Comparison of ENCODE assay signal across 8 cellular contexts in the genomic region with DNA sequence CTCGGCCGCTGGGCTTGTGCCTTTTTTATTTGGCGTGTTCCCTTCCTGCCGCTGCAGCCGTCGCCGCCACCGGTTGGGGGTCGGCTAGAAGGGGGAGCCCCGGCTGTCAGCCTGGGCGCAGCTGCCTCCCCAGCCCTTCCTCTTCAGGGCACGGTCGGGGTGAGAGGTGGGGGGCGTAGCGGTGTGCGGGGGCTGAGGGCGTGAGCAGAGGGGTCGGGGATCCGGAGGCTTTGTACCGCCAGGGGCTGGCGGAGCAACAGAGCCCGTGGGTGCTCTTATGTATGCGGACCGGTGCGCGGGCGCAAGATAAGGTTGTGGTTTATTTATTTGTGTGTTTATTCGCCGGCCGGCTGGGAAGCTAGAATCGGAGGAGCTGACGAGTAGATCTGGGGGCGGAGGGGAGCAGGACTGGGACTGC. TPM values are rescaled to one million over a fixed set of nuclear protein-coding genes. Genes with fewer than 3 reads are reported as not detected.
DNase-seq lines count a peak whose midpoint lies in the region; ATAC-seq, FAIRE-seq and TF ChIP-seq lines count a peak whose summit lies in the region.

No MANE protein-coding gene starts in this region.

- CTCF ChIA-PET in PC-3 (lab: Charles Lee) = no interaction called here

- H3F3A ChIP-seq in PC-3 (ENCODE audit: low read length, unreplicated experiment) = no peaks in the 10 kb centered on the region

- H3K36me3 ChIP-seq in PC-3 (ENCODE audit: low read depth, low read length) (no peaks in the 10 kb centered on the region), liver (ENCODE audit: control insufficient read depth in 4 of 4, insufficient read depth in 3 of 4, low read depth in 1 of 4, low read length in 3 of 4) (peaks cover 5 to 10% (median 8%) of the 10 kb centered on the region in 4 donors), subcutaneous abdominal adipose tissue (ENCODE audit: control insufficient read depth in 5 of 5, insufficient read depth in 5 of 5, low read length in 5 of 5) (peaks cover 0 to 21% (median 20%) of the 10 kb centered on the region in 5 donors)

- H3K79me2 ChIP-seq in PC-3 (ENCODE audit: low read length) = no peaks in the 10 kb centered on the region

- under 1% methylated on average over 33 of the region's 33 CpGs for WGBS in liver

- H3K4me3 Mint-ChIP-seq in central memory CD8-positive, alpha-beta T cell = peak overlapping the region; percentile 86

- peak overlapping the region; percentile 64 for H3K27ac Mint-ChIP-seq in central memory CD8-positive, alpha-beta T cell (ENCODE audit: low read depth)

- H3K9me3 Mint-ChIP-seq in central memory CD8-positive, alpha-beta T cell = no peaks in the 10 kb centered on the region

- H3K4me1 ChIP-seq in PC-3 (ENCODE audit: insufficient read depth, low read length) (no peaks in the 10 kb centered on the region), liver (ENCODE audit: control insufficient read depth in 4 of 4, insufficient read depth in 4 of 4, low read length in 3 of 4) (peaks cover 15 to 42% (median 28%) of the 10 kb centered on the region in 4 donors), subcutaneous abdominal adipose tissue (ENCODE audit: control insufficient read depth in 5 of 5, insufficient read depth in 5 of 5, low read length in 5 of 5) (peaks cover 8 to 51% (median 49%) of the 10 kb centered on the region in 5 donors)

- ATAC-seq in PC-3 (no peak), HG02973 (IDR thresholded peaks at IDR 0.05; ENCODE audit: unreplicated experiment) (no peak), HG03439 (IDR thresholded peaks at IDR 0.05; ENCODE audit: unreplicated experiment) (no peak)
- peak; percentile 44 for ATAC-seq in central memory CD8-positive, alpha-beta T cell (replicated peaks; ENCODE audit: extremely low read depth, poor library complexity, severe bottlenecking)

- DNase-seq in ELR (ENCODE audit: low read depth) = peak; percentile 8
- DNase-seq in PC-3 = no peak
- no peak for DNase-seq in central memory CD8-positive, alpha-beta T cell (ENCODE audit: low spot score in 2 of 2)
- DNase-seq in RCC 7860 (ENCODE audit: low spot score) = no peak

- H3K4me3 ChIP-seq in PC-3 (ENCODE audit: low read length) = 0 out of 2 replicates have a peak overlapping the region, but pooled peaks have one; percentile 57
- peak overlapping the region; percentile 73 to 90 (median 90) for H3K4me3 ChIP-seq in liver (ENCODE audit: low read depth in 1 of 3, low read length in 3 of 3)
- peak overlapping the region; percentile 88 to 97 (median 95) for H3K4me3 ChIP-seq in subcutaneous abdominal adipose tissue (ENCODE audit: low read depth in 1 of 5, low read length in 5 of 5)

- no peak overlapping the region for H3K9ac ChIP-seq in PC-3 (ENCODE audit: low read length)
- H3K9ac ChIP-seq in liver (ENCODE audit: low read depth in 1 of 2, low read length in 2 of 2) = peak overlapping the region; percentile 73 to 78
- peak overlapping the region in 4 of 5 donors; percentile 80 to 87 (median 82) for H3K9ac ChIP-seq in subcutaneous abdominal adipose tissue (ENCODE audit: low read length in 5 of 5)

- H3K4me2 ChIP-seq in PC-3 (ENCODE audit: low read length) = peak overlapping the region; percentile 60

- peaks cover 8% of the 10 kb centered on the region for H3K36me3 Mint-ChIP-seq in central memory CD8-positive, alpha-beta T cell (ENCODE audit: insufficient read depth)

- H3K27ac ChIP-seq in PC-3 (ENCODE audit: low read length) = no peak overlapping the region
- peak overlapping the region; percentile 77 to 91 for H3K27ac ChIP-seq in liver (ENCODE audit: low read depth in 1 of 2, low read length in 2 of 2)
- peak overlapping the region; percentile 86 for H3K27ac ChIP-seq in subcutaneous abdominal adipose tissue (ENCODE audit: low read depth, low read length)

- no peaks in the 10 kb centered on the region for H3K9me2 ChIP-seq in PC-3 (replicated peaks; ENCODE audit: low read length)

- BruUV-seq in PC-3 (replicated peaks; lab: Mats Ljungman, UMichigan) = no TSS peak

- H4K20me1 ChIP-seq in PC-3 (ENCODE audit: low read length) = no peaks in the 10 kb centered on the region

- H3K27me3 Mint-ChIP-seq in central memory CD8-positive, alpha-beta T cell = peaks cover 35% of the 10 kb centered on the region

- peaks cover 94% of the 10 kb centered on the region for H3K27me3 ChIP-seq in PC-3 (ENCODE audit: low read length)
- H3K27me3 ChIP-seq in liver (ENCODE audit: control insufficient read depth in 4 of 4, insufficient read depth in 4 of 4, low read length in 3 of 4) = no peaks in the 10 kb centered on the region
- H3K27me3 ChIP-seq in subcutaneous abdominal adipose tissue (ENCODE audit: control insufficient read depth in 5 of 5, insufficient read depth in 4 of 5, low read length in 5 of 5) = no peaks in the 10 kb centered on the region

- H2AFZ ChIP-seq in PC-3 (ENCODE audit: low read length) = no peak overlapping the region

- H3K9me3 ChIP-seq in PC-3 (ENCODE audit: low read length) = no peaks in the 10 kb centered on the region
- H3K9me3 ChIP-seq in liver (ENCODE audit: control insufficient read depth in 4 of 4, low read length in 3 of 4) = no peaks in the 10 kb centered on the region
- no peaks in the 10 kb centered on the region for H3K9me3 ChIP-seq in subcutaneous abdominal adipose tissue (ENCODE audit: control insufficient read depth in 5 of 5, low read length in 5 of 5)

- POLR2A ChIA-PET in PC-3 (lab: Charles Lee; ENCODE audit: unreplicated experiment) = no interaction called here

- intact Hi-C loops in PC-3 (cut with micrococcal nuclease) = no loop called here

- peaks cover 13% of the 10 kb centered on the region for H3K4me1 Mint-ChIP-seq in central memory CD8-positive, alpha-beta T cell

- TF ChIP-seq CTCF in PC-3 (conservative IDR thresholded peaks at IDR 0.05; ENCODE audit: low read depth, low read length) = no peak
- no peak for TF ChIP-seq CTCF in liver (IDR thresholded peaks at IDR 0.05; ENCODE audit: low read depth, low read length, missing input control)

- no peak for TF ChIP-seq RAD21 in liver (IDR thresholded peaks at IDR 0.05)

- no peak for FAIRE-seq in RCC 7860 (lab: Jason Lieb, UNC)

TF ChIP-seq in liver, 16 proteins besides CTCF, POLR2A, EP300 and RAD21:
- TF ChIP-seq, protein P1, sequence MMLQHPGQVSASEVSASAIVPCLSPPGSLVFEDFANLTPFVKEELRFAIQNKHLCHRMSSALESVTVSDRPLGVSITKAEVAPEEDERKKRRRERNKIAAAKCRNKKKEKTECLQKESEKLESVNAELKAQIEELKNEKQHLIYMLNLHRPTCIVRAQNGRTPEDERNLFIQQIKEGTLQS (IDR thresholded peaks at IDR 0.05) = no peak
- TF ChIP-seq FOXA1 (IDR thresholded peaks at IDR 0.05) (no peak), YY1 (IDR thresholded peaks at IDR 0.05) (no peak), MAX (IDR thresholded peaks at IDR 0.05) (no peak), HNF4G (IDR thresholded peaks at IDR 0.05) (no peak)
TF ChIP-seq in liver: peak in this region for 0.

RNA-seq across cellular contexts. Expression of gene ZBTB16, which starts 0.5 kb away (rescaled TPM):
- not detected in 2 replicates for total RNA-seq in PC-3 (2014; rRNA removed)
- total RNA-seq in liver = 100 to 1,000 TPM in 1 of 2 donors, 1 to 10 TPM in 1; 8.9 to 140 TPM
- polyA plus RNA-seq in liver = 10 to 100 TPM; 18.7 to 50.4 TPM
